ENCODE assay signal across 1 cellular context in genomic region chr20:58982406-58983114, GRCh38.
TF ChIP-seq lines count a peak whose summit lies in the region.

No MANE protein-coding gene starts in this region.

TF ChIP-seq in endothelial cell of umbilical vein, 7 proteins besides CTCF, POLR2A, EP300 and RAD21 (continued from another document):
- TF ChIP-seq, protein P1, sequence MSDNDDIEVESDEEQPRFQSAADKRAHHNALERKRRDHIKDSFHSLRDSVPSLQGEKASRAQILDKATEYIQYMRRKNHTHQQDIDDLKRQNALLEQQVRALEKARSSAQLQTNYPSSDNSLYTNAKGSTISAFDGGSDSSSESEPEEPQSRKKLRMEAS (IDR thresholded peaks at IDR 0.05; ENCODE audit: insufficient read depth, insufficient read length) = no peak
- TF ChIP-seq EZH2 (IDR thresholded peaks at IDR 0.05; ENCODE audit: borderline replicate concordance, low read depth, low read length, severe bottlenecking) (no peak), JUN (IDR thresholded peaks at IDR 0.05; ENCODE audit: borderline replicate concordance, insufficient read depth, insufficient read length, low read depth) (no peak)
